In genomic region chr11:77589181-77589520, GRCh38 we compare ENCODE assay signal across 8 cellular contexts. TPM values are rescaled to one million over a fixed set of nuclear protein-coding genes. Genes with fewer than 3 reads are reported as not detected.
DNase-seq lines count a peak whose midpoint lies in the region; ATAC-seq lines count a peak whose summit lies in the region.

No MANE protein-coding gene starts in this region.

- peak; percentile 42 for ATAC-seq in GM19035 (IDR thresholded peaks at IDR 0.05; ENCODE audit: unreplicated experiment)
- peak; percentile 17 for ATAC-seq in HG02981 (IDR thresholded peaks at IDR 0.05; ENCODE audit: unreplicated experiment)
- ATAC-seq in activated T-helper 17 cell treated with anti-CD3 and anti-CD28 coated beads, Interleukin-2, amount 50 U/mL, for 72 hours (replicated peaks) = peak; percentile 32

- H3K9ac ChIP-seq in subcutaneous abdominal adipose tissue (ENCODE audit: low read length in 5 of 5) = peak overlapping the region in 4 of 5 donors; percentile 41 to 72 (median 65)

- no peaks in the 10 kb centered on the region for H3K36me3 Mint-ChIP-seq in activated T-helper 17 cell treated with anti-CD3 and anti-CD28 coated beads, Interleukin-2, amount 50 U/mL, for 72 hours (ENCODE audit: low read depth)

- H3K27ac ChIP-seq in subcutaneous abdominal adipose tissue (ENCODE audit: low read depth, low read length) = peak overlapping the region; percentile 74

- H3K4me3 Mint-ChIP-seq in activated T-helper 17 cell treated with anti-CD3 and anti-CD28 coated beads, Interleukin-2, amount 50 U/mL, for 72 hours = peak overlapping the region; percentile 75

- H3K9me3 Mint-ChIP-seq in activated T-helper 17 cell treated with anti-CD3 and anti-CD28 coated beads, Interleukin-2, amount 50 U/mL, for 72 hours = no peaks in the 10 kb centered on the region

- peak overlapping the region; percentile 26 for H3K27ac Mint-ChIP-seq in activated T-helper 17 cell treated with anti-CD3 and anti-CD28 coated beads, Interleukin-2, amount 50 U/mL, for 72 hours

- H3K27me3 Mint-ChIP-seq in activated T-helper 17 cell treated with anti-CD3 and anti-CD28 coated beads, Interleukin-2, amount 50 U/mL, for 72 hours = peaks cover 17% of the 10 kb centered on the region

- DNase-seq in stimulated activated CD4-positive, alpha-beta T cell treated with anti-CD3 and anti-CD28 coated beads, Interleukin-4, amount 100 ng/mL, for 4 hours = no peak
- DNase-seq in 8988T = no peak
- DNase-seq in COR-L47 (lab: John Stamatoyannopoulos, UW) = no peak

- H3K9me3 ChIP-seq in iPS-18c (ENCODE audit: control insufficient read depth, insufficient read depth, low read length) = peaks cover 2% of the 10 kb centered on the region
- H3K9me3 ChIP-seq in subcutaneous abdominal adipose tissue (ENCODE audit: control insufficient read depth in 5 of 5, low read length in 5 of 5) = no peaks in the 10 kb centered on the region

- H3K4me1 ChIP-seq in subcutaneous abdominal adipose tissue (ENCODE audit: control insufficient read depth in 5 of 5, insufficient read depth in 5 of 5, low read length in 5 of 5) = peaks cover 0 to 22% (median 18%) of the 10 kb centered on the region in 5 donors

- H3K36me3 ChIP-seq in subcutaneous abdominal adipose tissue (ENCODE audit: control insufficient read depth in 5 of 5, insufficient read depth in 5 of 5, low read length in 5 of 5) = no peaks in the 10 kb centered on the region

- no peaks in the 10 kb centered on the region for H3K27me3 ChIP-seq in subcutaneous abdominal adipose tissue (ENCODE audit: control insufficient read depth in 5 of 5, insufficient read depth in 4 of 5, low read length in 5 of 5)

- H3K4me1 Mint-ChIP-seq in activated T-helper 17 cell treated with anti-CD3 and anti-CD28 coated beads, Interleukin-2, amount 50 U/mL, for 72 hours = peaks cover 9% of the 10 kb centered on the region

- peak overlapping the region; percentile 77 for H3K4me3 ChIP-seq in iPS-18c (ENCODE audit: insufficient read depth, low read depth, low read length)
- peak overlapping the region; percentile 71 to 93 (median 83) for H3K4me3 ChIP-seq in subcutaneous abdominal adipose tissue (ENCODE audit: low read depth in 1 of 5, low read length in 5 of 5)

RNA-seq across cellular contexts. Expression of gene AQP11, which starts 0.6 kb away (rescaled TPM):
- under 1 TPM; 0.48 to 0.98 TPM for total RNA-seq in activated T-helper 17 cell treated with anti-CD3 and anti-CD28 coated beads, Interleukin-2, amount 50 U/mL, for 72 hours

RNA-seq across cellular contexts. Expression of gene CLNS1A, which starts 48.4 kb away (rescaled TPM):
- 100 to 1,000 TPM; 142 to 160 TPM for total RNA-seq in activated T-helper 17 cell treated with anti-CD3 and anti-CD28 coated beads, Interleukin-2, amount 50 U/mL, for 72 hours
